Comparison of ENCODE assay signal across 1 cellular context in the genomic region with DNA sequence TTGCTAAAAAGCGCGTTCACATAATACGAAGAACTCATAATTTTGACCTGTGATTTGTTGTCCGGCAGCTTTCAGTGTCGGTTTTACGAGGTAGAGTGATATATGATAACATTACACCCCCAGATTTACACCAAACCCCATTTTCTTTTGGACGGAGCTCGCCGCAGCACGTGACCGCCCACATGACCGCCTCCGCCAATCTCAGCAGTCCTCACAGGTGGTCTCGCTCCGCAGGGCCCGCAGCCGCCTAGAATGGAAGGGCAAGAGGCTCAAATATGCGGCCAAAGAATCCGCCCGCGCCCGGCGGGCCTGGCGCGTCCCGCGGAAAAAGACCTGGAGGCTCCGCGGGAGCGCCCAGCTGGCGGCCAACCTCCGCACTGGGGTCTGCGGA.
TF ChIP-seq lines count a peak whose summit lies in the region.

A gene (minus strand): TSS at position 168 of the 391 bp plus-strand sequence. CDS start 130 bp downstream, at position 38.

TF ChIP-seq in H1, 55 proteins besides CTCF, POLR2A, EP300 and RAD21:
- TF ChIP-seq SAP30 (IDR thresholded peaks at IDR 0.05; ENCODE audit: insufficient read depth, insufficient replicate concordance, low read length) (no peak), TEAD4 (IDR thresholded peaks at IDR 0.05; ENCODE audit: low read depth, low read length) (no peak), SP1 (IDR thresholded peaks at IDR 0.05; ENCODE audit: low read depth, low read length) (no peak), CBX8 (IDR thresholded peaks at IDR 0.05; ENCODE audit: borderline replicate concordance, low read depth, low read length) (no peak), ZNF274 (IDR thresholded peaks at IDR 0.05; ENCODE audit: borderline replicate concordance, extremely low read depth, low read length) (no peak), NRF1 (IDR thresholded peaks at IDR 0.05; ENCODE audit: low read depth, low read length) (no peak), BRCA1 (IDR thresholded peaks at IDR 0.05; ENCODE audit: low read depth, low read length) (no peak), SIX5 (IDR thresholded peaks at IDR 0.05; ENCODE audit: low read depth, low read length) (no peak), BCL11A (IDR thresholded peaks at IDR 0.05; ENCODE audit: low read depth in 2 of 2, low read length in 2 of 2) (no peak), KDM4A (IDR thresholded peaks at IDR 0.05; ENCODE audit: low read depth, low read length, severe bottlenecking) (peak; percentile 85), RXRA (IDR thresholded peaks at IDR 0.05; ENCODE audit: insufficient read depth, low read depth, low read length) (no peak), NANOG (IDR thresholded peaks at IDR 0.05; ENCODE audit: insufficient read depth, low read depth, low read length, poor library complexity, severe bottlenecking) (no peak), TAF1 (IDR thresholded peaks at IDR 0.05; ENCODE audit: low read depth, low read length) (no peak)
- TF ChIP-seq, protein P1, sequence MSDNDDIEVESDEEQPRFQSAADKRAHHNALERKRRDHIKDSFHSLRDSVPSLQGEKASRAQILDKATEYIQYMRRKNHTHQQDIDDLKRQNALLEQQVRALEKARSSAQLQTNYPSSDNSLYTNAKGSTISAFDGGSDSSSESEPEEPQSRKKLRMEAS (IDR thresholded peaks at IDR 0.05): peak; percentile 64
- TF ChIP-seq, protein P2, sequence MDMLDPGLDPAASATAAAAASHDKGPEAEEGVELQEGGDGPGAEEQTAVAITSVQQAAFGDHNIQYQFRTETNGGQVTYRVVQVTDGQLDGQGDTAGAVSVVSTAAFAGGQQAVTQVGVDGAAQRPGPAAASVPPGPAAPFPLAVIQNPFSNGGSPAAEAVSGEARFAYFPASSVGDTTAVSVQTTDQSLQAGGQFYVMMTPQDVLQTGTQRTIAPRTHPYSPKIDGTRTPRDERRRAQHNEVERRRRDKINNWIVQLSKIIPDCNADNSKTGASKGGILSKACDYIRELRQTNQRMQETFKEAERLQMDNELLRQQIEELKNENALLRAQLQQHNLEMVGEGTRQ (IDR thresholded peaks at IDR 0.05; ENCODE audit: low read length): peak; percentile 99
- TF ChIP-seq, protein P3, sequence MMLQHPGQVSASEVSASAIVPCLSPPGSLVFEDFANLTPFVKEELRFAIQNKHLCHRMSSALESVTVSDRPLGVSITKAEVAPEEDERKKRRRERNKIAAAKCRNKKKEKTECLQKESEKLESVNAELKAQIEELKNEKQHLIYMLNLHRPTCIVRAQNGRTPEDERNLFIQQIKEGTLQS (IDR thresholded peaks at IDR 0.05; ENCODE audit: insufficient read depth, low read depth, low read length): peak; percentile 99
- TF ChIP-seq, protein P4, sequence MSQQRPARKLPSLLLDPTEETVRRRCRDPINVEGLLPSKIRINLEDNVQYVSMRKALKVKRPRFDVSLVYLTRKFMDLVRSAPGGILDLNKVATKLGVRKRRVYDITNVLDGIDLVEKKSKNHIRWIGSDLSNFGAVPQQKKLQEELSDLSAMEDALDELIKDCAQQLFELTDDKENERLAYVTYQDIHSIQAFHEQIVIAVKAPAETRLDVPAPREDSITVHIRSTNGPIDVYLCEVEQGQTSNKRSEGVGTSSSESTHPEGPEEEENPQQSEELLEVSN (IDR thresholded peaks at IDR 0.05): no peak; the same call in 1 of the 2 replicates
